Comparison of ENCODE assay signal across 8 cellular contexts in genomic region chr1:183472488-183473285, GRCh38. TPM values are rescaled to one million over a fixed set of nuclear protein-coding genes. Genes with fewer than 3 reads are reported as not detected.
DNase-seq lines count a peak whose midpoint lies in the region; ATAC-seq and TF ChIP-seq lines count a peak whose summit lies in the region.

TSS of gene SMG7 (plus strand) at chr1:183472499. CDS start at chr1:183472621, 122 bp downstream.

- ATAC-seq in HG02973 (IDR thresholded peaks at IDR 0.05; ENCODE audit: unreplicated experiment): peak; percentile 11

- peak within 1 kb of the TSS; percentile 95 for H2AFZ ChIP-seq in OCI-LY3 (ENCODE audit: low read depth, low read length)

- H3K27ac ChIP-seq in OCI-LY3 (ENCODE audit: low read length) (peak within 1 kb of the TSS; percentile 88), ovary (peak within 1 kb of the TSS; percentile 88 to 90), transverse colon (peak within 1 kb of the TSS; percentile 93 to 98 (median 96))

- peak within 1 kb of the TSS; percentile 93 for H3K9ac ChIP-seq in OCI-LY3 (ENCODE audit: low read length)

- 0 to 1% (median 0%) methylated on average over 52 to 72 of the region's 72 CpGs for WGBS in ovary, 3 donors
- WGBS in transverse colon (ENCODE audit: low coverage in 1 of 2), 2 donors: 0% methylated on average over 9 to 49 of the region's 72 CpGs

- intact Hi-C loops in ovary (cut with DNase I) (loop anchor here (10.0 kb wide), 3 partner anchors 72 to 442 kb away; no protein-coding TSS in a partner anchor), transverse colon (cut with DNase I; ENCODE audit: low total_unique reads) (loop anchor here (5.0 to 10.0 kb wide), 2 partner anchors 165 to 188 kb away; partner anchors contain the start of gene ARPC5)

- H3K36me3 ChIP-seq in OCI-LY3 (replicated peaks; ENCODE audit: low read depth, low read length) (no peaks in the 10 kb centered on the region), ovary (no peaks in the 10 kb centered on the region), transverse colon (no peaks in the 10 kb centered on the region)

- peaks cover 41% of the 10 kb centered on the region for H4K20me1 ChIP-seq in OCI-LY3 (ENCODE audit: insufficient read depth, low read length)

- H3K4me3 ChIP-seq in OCI-LY3 (ENCODE audit: low read length) (peak within 1 kb of the TSS; percentile 91), ovary (peak within 1 kb of the TSS; percentile 96), transverse colon (peak within 1 kb of the TSS; percentile 77 to 99 (median 86))

- no peak for TF ChIP-seq POLR2A in ovary (IDR thresholded peaks at IDR 0.05)
- peak; percentile 41 for TF ChIP-seq POLR2A in transverse colon (IDR thresholded peaks at IDR 0.05)

- H3K4me1 ChIP-seq in OCI-LY3 (ENCODE audit: low read length): peaks cover 18% of the 10 kb centered on the region
- H3K4me1 ChIP-seq in ovary (ENCODE audit: insufficient read depth): peaks cover 4% of the 10 kb centered on the region
- H3K4me1 ChIP-seq in transverse colon: peaks cover 6 to 36% (median 21%) of the 10 kb centered on the region in 4 donors

- H3K4me2 ChIP-seq in OCI-LY3 (ENCODE audit: low read length): peak within 1 kb of the TSS; percentile 86

- TF ChIP-seq CTCF in OCI-LY3 (IDR thresholded peaks at IDR 0.05; ENCODE audit: low read depth, low read length): 0 out of 2 replicates have a peak, but pooled peaks have one; percentile 6
- no peak for TF ChIP-seq CTCF in ovary (IDR thresholded peaks at IDR 0.05)
- TF ChIP-seq CTCF in transverse colon (IDR thresholded peaks at IDR 0.05): no peak

- no peaks in the 10 kb centered on the region for H3K9me3 ChIP-seq in OCI-LY3 (ENCODE audit: insufficient read depth, low read length)
- no peaks in the 10 kb centered on the region for H3K9me3 ChIP-seq in ovary
- no peaks in the 10 kb centered on the region for H3K9me3 ChIP-seq in transverse colon

- H3K27me3 ChIP-seq in OCI-LY3 (ENCODE audit: low read depth, low read length) (no peaks in the 10 kb centered on the region), ovary (no peaks in the 10 kb centered on the region), transverse colon (no peaks in the 10 kb centered on the region)

- TF ChIP-seq EP300 in ovary (IDR thresholded peaks at IDR 0.05): no peak
- TF ChIP-seq EP300 in transverse colon (IDR thresholded peaks at IDR 0.05; ENCODE audit: low read depth): no peak

- peaks cover 54% of the 10 kb centered on the region for H3K79me2 ChIP-seq in OCI-LY3 (ENCODE audit: low read length)

- peak; percentile 62 for DNase-seq in NK-92 treated with Interleukin-12 subunit alpha and Interleukin-12 subunit beta, amount 100 ng/mL, for 24 hours (lab: John Stamatoyannopoulos, UW)
- no peak for DNase-seq in NK-92 (lab: John Stamatoyannopoulos, UW; ENCODE audit: unreplicated experiment)
- peak; percentile 20 for DNase-seq in activated gamma-delta T cell treated with anti-CD3 and anti-CD28 coated beads, Interleukin-2, amount 50 U/mL, for 16 hours (ENCODE audit: low read depth)
- DNase-seq in glomerular endothelial cell (ENCODE audit: extremely low read depth, low read depth, low spot score): no peak
- DNase-seq in ovary: peak in 2 of 5 donors; percentile 30 to 71
- peak; percentile 59 for DNase-seq in transverse colon

- in situ Hi-C loops in transverse colon (cut with MboI; ENCODE audit: low pct_ligation_motif_present in 1 of 4, low pct_unique_long_range_greater_than_20kb in 1 of 4, low sequenced_read_pairs in 3 of 4): loop anchor here in 2 of 4 donors (5.0 to 25.0 kb wide), 4 partner anchors 70 to 440 kb away; partner anchors contain the start of gene ARPC5 (in 2 of the 2)

RNA-seq across cellular contexts. Expression of gene SMG7, which starts in this region (rescaled TPM):
- total RNA-seq in glomerular endothelial cell: 46.7 and 60.5 TPM in 2 replicates
- total RNA-seq in ovary: 10 to 100 TPM; 23.7 to 65.3 (median 47.2) TPM
- polyA plus RNA-seq in ovary: 10 to 100 TPM; 21.8 to 63.3 TPM
- 100 to 1,000 TPM in 1 of 4 donors, 10 to 100 TPM in 3; 54.9 to 107 (median 74.1) TPM for total RNA-seq in transverse colon

Comparison
In these comparisons a context has a peak if more than half of its experiments do, and no peak if none do; other contexts are left out.
1. DNase-seq: peak in NK-92 treated with Interleukin-12 subunit alpha and Interleukin-12 subunit beta, amount 100 ng/mL, for 24 hours (single experiment), activated gamma-delta T cell treated with anti-CD3 and anti-CD28 coated beads, Interleukin-2, amount 50 U/mL, for 16 hours (single experiment) and transverse colon (single experiment); none in NK-92 (single experiment) and glomerular endothelial cell (single experiment).
2. Peak in every context shown above with its lines, with median percentiles within 50 percentile points of each other: H3K27ac ChIP-seq and H3K4me3 ChIP-seq.